26 cellular contexts compared by ENCODE assay signal in the genomic region with DNA sequence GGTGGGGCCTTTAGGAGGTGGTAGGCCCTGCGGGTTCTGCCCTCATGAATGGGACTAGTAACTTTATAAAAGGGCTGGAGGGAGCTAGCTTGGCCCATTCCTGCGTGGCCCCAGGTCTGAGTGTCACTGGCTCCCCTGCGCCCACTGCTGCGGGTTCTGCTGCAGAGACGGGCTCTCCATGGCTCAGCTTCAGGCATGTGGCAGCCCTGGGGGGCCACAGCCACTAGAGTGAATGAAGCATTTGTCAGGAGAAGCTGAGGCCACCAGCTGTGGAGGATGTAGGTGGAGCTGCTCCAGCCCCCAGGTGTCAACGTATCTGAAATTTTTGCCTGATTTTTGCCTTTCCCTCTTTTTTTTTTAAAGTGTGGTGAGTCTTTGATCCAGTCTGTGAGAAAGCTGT.
"Had no signal": no experiment of that assay in that cellular context is flagged by ENCODE, and none has a peak within 500 bp of the region (broad histone marks: within the 10 kb centered on the region; RNA-seq: fewer than 3 reads in every experiment).

No MANE protein-coding gene starts in this region.

- H3K36me3 ChIP-seq: left ventricle myocardium inferior, neutrophil, right atrium auricular region, right lobe of liver, stomach, thyroid gland, transverse colon, upper lobe of left lung, vagina had no signal

- H3K4me2 ChIP-seq: hepatocyte had no signal

- ATAC-seq: mucosa of descending colon; naive thymus-derived CD8-positive, alpha-beta T cell; right lobe of liver; stimulated activated naive B cell treated with anti-CD40 and anti-IgM and Interleukin-4, amounts not matched to agents 10 μg/mL and 1 μg/mL and 100 μg/mL, for 72 hours; stimulated activated naive CD8-positive, alpha-beta T cell treated with anti-CD3 and anti-CD28 coated beads, Interleukin-15, Interleukin-2, amounts not matched to agents 100 U/mL and 50 U/mL, for 24 hours had no signal

- H3K9me3 ChIP-seq: mucosa of descending colon, neutrophil, right atrium auricular region, right lobe of liver, testis, thyroid gland, transverse colon, upper lobe of left lung, vagina had no signal

- H3K27ac ChIP-seq: hepatocyte, left ventricle myocardium inferior, neutrophil, parathyroid adenoma, right atrium auricular region, right lobe of liver, skin epidermis, stomach, testis, thyroid gland, transverse colon, upper lobe of left lung, vagina had no signal

- H3K4me1 ChIP-seq: left ventricle myocardium inferior, parathyroid adenoma, right atrium auricular region, stomach, testis, thyroid gland, transverse colon, vagina had no signal

- DNase-seq: islet precursor cell; left ventricle myocardium inferior; mesendoderm; midbrain; mucosa of descending colon; occipital lobe; stimulated activated CD4-positive, alpha-beta T cell treated with anti-CD3 and anti-CD28 coated beads, Interleukin-12 subunit alpha, Interleukin-12 subunit beta, amount 100 ng/mL, for 4 hours; stimulated activated CD4-positive, alpha-beta T cell treated with anti-CD3 and anti-CD28 coated beads, Interleukin-15, amount 100 ng/mL, for 24 hours; stimulated activated CD4-positive, alpha-beta T cell treated with anti-CD3 and anti-CD28 coated beads, Interleukin-2, amount 100 ng/mL, for 24 hours; stimulated activated CD4-positive, alpha-beta T cell treated with anti-CD3 and anti-CD28 coated beads, Interleukin-4, amount 100 ng/mL, for 1 hour; stimulated activated naive B cell treated with anti-CD40 and anti-IgM and Interleukin-4, amounts not matched to agents 10 μg/mL and 1 μg/mL and 100 μg/mL, for 72 hours; stimulated activated naive CD8-positive, alpha-beta T cell treated with anti-CD3 and anti-CD28 coated beads, Interleukin-15, Interleukin-2, amounts not matched to agents 100 U/mL and 50 U/mL, for 24 hours; stomach; testis; thyroid gland; transverse colon had no signal

- H3K9ac ChIP-seq: parathyroid adenoma had no signal

- H3K27me3 ChIP-seq: hepatocyte, neutrophil, right atrium auricular region, right lobe of liver, testis, thyroid gland, transverse colon, upper lobe of left lung, vagina had no signal

- H3K4me3 ChIP-seq: hepatocyte, left ventricle myocardium inferior, lung, mucosa of descending colon, right atrium auricular region, right lobe of liver, skin epidermis, stomach, testis, thyroid gland, transverse colon, upper lobe of left lung, vagina had no signal
